Comparison of ENCODE assay signal across 11 cellular contexts in the genomic region with DNA sequence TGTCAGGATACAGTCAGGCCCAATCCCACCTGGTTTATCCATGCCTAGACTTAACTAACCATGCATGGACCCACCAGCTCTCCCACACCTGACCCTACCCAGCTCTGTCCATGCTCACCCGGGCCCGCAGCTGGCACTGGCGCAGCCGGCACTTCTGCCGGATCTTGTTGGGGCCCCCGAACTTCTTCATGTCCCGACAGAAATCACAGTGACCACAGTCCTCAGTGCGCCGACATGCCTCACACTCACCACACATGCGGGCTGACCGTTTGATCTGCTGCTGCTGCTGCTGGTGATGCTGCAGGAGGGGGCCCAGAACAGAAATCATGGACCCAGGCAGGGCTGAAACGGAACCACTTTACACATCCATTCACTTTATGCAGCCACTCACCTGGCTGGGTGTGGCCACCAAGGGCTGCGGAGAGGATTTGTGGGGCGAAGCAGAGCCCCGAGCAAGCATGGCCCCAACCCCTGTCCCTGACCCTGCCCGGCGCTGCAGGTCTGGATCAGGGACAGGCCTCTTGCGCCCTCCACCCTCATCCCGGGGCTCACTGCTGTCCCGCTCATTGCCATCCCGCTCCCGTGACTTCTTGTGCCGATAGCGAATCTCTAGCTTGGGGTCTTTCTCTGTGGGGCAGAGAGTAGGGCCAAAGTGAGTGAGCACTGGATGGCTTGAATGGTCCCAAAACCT. TPM values are rescaled to one million over a fixed set of nuclear protein-coding genes. Genes with fewer than 3 reads are reported as not detected.
DNase-seq lines count a peak whose midpoint lies in the region; ATAC-seq and TF ChIP-seq lines count a peak whose summit lies in the region.
"Had no signal": no experiment of that assay in that cellular context is flagged by ENCODE, and none has a peak within 500 bp of the region (broad histone marks: within the 10 kb centered on the region; RNA-seq: fewer than 3 reads in every experiment).

No MANE protein-coding gene starts in this region.

- H3K4me2 ChIP-seq in GM23338, result peak overlapping the region; percentile 93; the same call in 1 of the 2 replicates

- no peaks in the 10 kb centered on the region; the same call in 1 of the 2 replicates for H3F3A ChIP-seq in GM23338 (replicated peaks; ENCODE audit: low read depth)

- H3K36me3 Mint-ChIP-seq in GM23338 (ENCODE audit: low read depth), result peaks cover 39% of the 10 kb centered on the region
- H3K36me3 Mint-ChIP-seq in activated T-helper 1 cell treated with anti-CD3 and anti-CD28 coated beads, Interleukin-12 subunit alpha, Interleukin-12 subunit beta, Interleukin-2, Interleukin-4 antibody, amounts not matched to agents 30 ng/mL and 10 ng/mL and 1 ng/mL, durations not matched to agents 14 hours and 24 hours and 36 hours (ENCODE audit: low read depth), result peaks cover 44% of the 10 kb centered on the region

- H3K4me3 ChIP-seq in ACC112 (ENCODE audit: low read depth, low read length) (peak overlapping the region; percentile 90; the same call in 1 of the 2 replicates), GM23338 (0 out of 2 replicates have a peak overlapping the region, but pooled peaks have one; percentile 81), right lobe of liver (no peak overlapping the region)

- peak overlapping the region; percentile 11; the same call in 1 of the 2 replicates for H3K27ac ChIP-seq in ACC112 (ENCODE audit: low read depth, low read length)
- H3K27ac ChIP-seq in GM23338 (ENCODE audit: low read depth), result no peak overlapping the region
- no peak overlapping the region for H3K27ac ChIP-seq in right lobe of liver
- H3K27ac ChIP-seq: SJCRH30 had no signal

- H3K79me2 ChIP-seq in ACC112 (ENCODE audit: control insufficient read depth, insufficient read depth, low read length, unreplicated experiment) (peaks cover 13% of the 10 kb centered on the region), GM23338 (replicated peaks; ENCODE audit: insufficient read depth) (peaks cover 10% of the 10 kb centered on the region)

- no peak overlapping the region for H2AFZ ChIP-seq in ACC112 (ENCODE audit: low read length, unreplicated experiment)
- H2AFZ ChIP-seq in GM23338, result no peak overlapping the region

- H3K27ac Mint-ChIP-seq in GM23338, result no peak overlapping the region; the same call in 1 of the 2 replicates
- H3K27ac Mint-ChIP-seq in activated T-helper 1 cell treated with anti-CD3 and anti-CD28 coated beads, Interleukin-12 subunit alpha, Interleukin-12 subunit beta, Interleukin-2, Interleukin-4 antibody, amounts not matched to agents 30 ng/mL and 10 ng/mL and 1 ng/mL, durations not matched to agents 14 hours and 24 hours and 36 hours, result peak overlapping the region; percentile 25

- TF ChIP-seq CTCF in GM23338 (conservative IDR thresholded peaks at IDR 0.05; ENCODE audit: low read depth in 2 of 2) (no peak), right lobe of liver (IDR thresholded peaks at IDR 0.05) (no peak)

- 96% methylated on average over 16 of the region's 24 CpGs for WGBS in right lobe of liver (ENCODE audit: insufficient coverage, low coverage, low lambda C conversion rate, missing lambda C conversion rate)

- H3K27me3 ChIP-seq in ACC112 (ENCODE audit: insufficient read depth, low read length), result no peaks in the 10 kb centered on the region
- H3K27me3 ChIP-seq in GM23338 (ENCODE audit: insufficient read depth), result no peaks in the 10 kb centered on the region
- no peaks in the 10 kb centered on the region for H3K27me3 ChIP-seq in right lobe of liver
- H3K27me3 ChIP-seq: SJCRH30 had no signal

- H3K4me1 Mint-ChIP-seq in GM23338, result peaks cover 11% of the 10 kb centered on the region
- peaks cover 32% of the 10 kb centered on the region for H3K4me1 Mint-ChIP-seq in activated T-helper 1 cell treated with anti-CD3 and anti-CD28 coated beads, Interleukin-12 subunit alpha, Interleukin-12 subunit beta, Interleukin-2, Interleukin-4 antibody, amounts not matched to agents 30 ng/mL and 10 ng/mL and 1 ng/mL, durations not matched to agents 14 hours and 24 hours and 36 hours (ENCODE audit: low read depth)

- H3K36me3 ChIP-seq in ACC112 (ENCODE audit: insufficient read depth, low read length) (peaks cover 7% of the 10 kb centered on the region; the same call in 1 of the 2 replicates), GM23338 (ENCODE audit: insufficient read depth) (no peaks in the 10 kb centered on the region), right lobe of liver (peaks cover 0 to 2% (median under 1%) of the 10 kb centered on the region in 4 donors)

- peak overlapping the region; percentile 99 for H3K4me3 Mint-ChIP-seq in GM23338
- peak overlapping the region; percentile 93 for H3K4me3 Mint-ChIP-seq in activated T-helper 1 cell treated with anti-CD3 and anti-CD28 coated beads, Interleukin-12 subunit alpha, Interleukin-12 subunit beta, Interleukin-2, Interleukin-4 antibody, amounts not matched to agents 30 ng/mL and 10 ng/mL and 1 ng/mL, durations not matched to agents 14 hours and 24 hours and 36 hours

- H3K9me2 ChIP-seq in GM23338 (ENCODE audit: insufficient read depth), result no peaks in the 10 kb centered on the region

- intact Hi-C loops in activated T-helper 1 cell treated with anti-CD3 and anti-CD28 coated beads, Interleukin-12 subunit alpha, Interleukin-12 subunit beta, Interleukin-2, Interleukin-4 antibody, amounts not matched to agents 30 ng/mL and 10 ng/mL and 1 ng/mL, durations not matched to agents 14 hours and 24 hours and 36 hours (cut with micrococcal nuclease), result loop anchor here (5.0 to 10.0 kb wide), 6 partner anchors 679 to 1341 kb away; a partner anchor contains a TSS
- intact Hi-C loops in right lobe of liver (cut with DNase I), result loop anchor here in 1 of 2 donors (10.0 kb wide), 1 partner anchor 69 kb away; no protein-coding TSS in a partner anchor

- DNase-seq in GM23338 (ENCODE audit: low spot score) (no peak), right lobe of liver (peak in 2 of 3 donors; percentile 22 to 55), NCI-H1930 (lab: John Stamatoyannopoulos, UW) (no peak), GM19238 (ENCODE audit: insufficient read length, low spot score) (no peak), CD1c-positive myeloid dendritic cell (ENCODE audit: extremely low spot score) (no peak)
- no peak for DNase-seq in activated T-helper 1 cell treated with anti-CD3 and anti-CD28 coated beads, Interleukin-12 subunit alpha, Interleukin-12 subunit beta, Interleukin-2, Interleukin-4 antibody, amounts not matched to agents 30 ng/mL and 10 ng/mL and 1 ng/mL, durations not matched to agents 14 hours and 24 hours and 36 hours (ENCODE audit: low spot score)
- DNase-seq: effector CD8-positive, alpha-beta T cell; NCI-H2081 treated with DMSO at 0.1 percent for 48 hours; SJCRH30 had no signal

- TF ChIP-seq POLR2A in right lobe of liver (IDR thresholded peaks at IDR 0.05), result no peak

- H3K4me1 ChIP-seq in ACC112 (ENCODE audit: control insufficient read depth, insufficient read depth, low read length, unreplicated experiment) (peaks cover 16% of the 10 kb centered on the region), GM23338 (ENCODE audit: insufficient read depth) (peaks cover 3% of the 10 kb centered on the region), right lobe of liver (peaks cover 0 to 7% (median 0%) of the 10 kb centered on the region in 4 donors)
- H3K4me1 ChIP-seq: SJCRH30 had no signal

- ATAC-seq in GM23338, result no peak
- ATAC-seq in right lobe of liver, result no peak
- no peak for ATAC-seq in activated CD4-positive, CD25-positive, alpha-beta regulatory T cell treated with anti-CD3 and anti-CD28 coated beads, Interleukin-2, amount 50 U/mL, for 24 hours

- H4K20me1 ChIP-seq in GM23338 (replicated peaks; ENCODE audit: insufficient read depth), result no peaks in the 10 kb centered on the region

- H3K9me3 ChIP-seq in right lobe of liver, result no peaks in the 10 kb centered on the region
- H3K9me3 ChIP-seq: SJCRH30 had no signal

- H3K9me3 Mint-ChIP-seq in GM23338, result no peaks in the 10 kb centered on the region; the same call in 2 of the 3 replicates
- H3K9me3 Mint-ChIP-seq in activated T-helper 1 cell treated with anti-CD3 and anti-CD28 coated beads, Interleukin-12 subunit alpha, Interleukin-12 subunit beta, Interleukin-2, Interleukin-4 antibody, amounts not matched to agents 30 ng/mL and 10 ng/mL and 1 ng/mL, durations not matched to agents 14 hours and 24 hours and 36 hours, result no peaks in the 10 kb centered on the region

- peaks cover 18% of the 10 kb centered on the region for H3K27me3 Mint-ChIP-seq in GM23338 (ENCODE audit: insufficient read depth, low read depth, poor library complexity)
- no peaks in the 10 kb centered on the region for H3K27me3 Mint-ChIP-seq in activated T-helper 1 cell treated with anti-CD3 and anti-CD28 coated beads, Interleukin-12 subunit alpha, Interleukin-12 subunit beta, Interleukin-2, Interleukin-4 antibody, amounts not matched to agents 30 ng/mL and 10 ng/mL and 1 ng/mL, durations not matched to agents 14 hours and 24 hours and 36 hours (ENCODE audit: insufficient read depth)

TF ChIP-seq in GM23338, 12 proteins besides CTCF, POLR2A, EP300 and RAD21 (continues in another document):
- no peak for TF ChIP-seq EZH2 (IDR thresholded peaks at IDR 0.05; ENCODE audit: low read depth, unreplicated experiment)
- TF ChIP-seq ZNF331 (CRISPR knock-in tag; IDR thresholded peaks at IDR 0.05; ENCODE audit: low read depth), result no peak

RNA-seq across cellular contexts. Expression of a gene that starts 1.7 kb away (rescaled TPM):
- 65.1 and 74.3 TPM in 2 replicates for total RNA-seq in GM23338 (2014; rRNA removed; shearing (Covaris generic))
- 58.6 and 59.0 TPM in 2 replicates for polyA plus RNA-seq in GM23338 (2016; fragmentation: Nextera tagmentation; extraction: Ambion mirVana)
- 114 and 117 TPM in 2 replicates for total RNA-seq in activated T-helper 1 cell treated with anti-CD3 and anti-CD28 coated beads, Interleukin-12 subunit alpha, Interleukin-12 subunit beta, Interleukin-2, Interleukin-4 antibody, amounts not matched to agents 30 ng/mL and 10 ng/mL and 1 ng/mL, durations not matched to agents 14 hours and 24 hours and 36 hours
- 10 to 100 TPM; 16.4 to 34.9 (median 26.1) TPM for total RNA-seq in right lobe of liver

RNA-seq across cellular contexts. Expression of a gene that starts 4.5 kb away (rescaled TPM):
- total RNA-seq in GM23338 (2014; rRNA removed; shearing (Covaris generic)), result 43.5 and 44.5 TPM in 2 replicates
- 17.0 TPM in 2 replicates for polyA plus RNA-seq in GM23338 (2016; fragmentation: Nextera tagmentation; extraction: Ambion mirVana)
- total RNA-seq in activated T-helper 1 cell treated with anti-CD3 and anti-CD28 coated beads, Interleukin-12 subunit alpha, Interleukin-12 subunit beta, Interleukin-2, Interleukin-4 antibody, amounts not matched to agents 30 ng/mL and 10 ng/mL and 1 ng/mL, durations not matched to agents 14 hours and 24 hours and 36 hours, result 94.8 and 95.2 TPM in 2 replicates
- total RNA-seq in right lobe of liver, result 10 to 100 TPM; 29.7 to 32.4 (median 30.7) TPM

RNA-seq across cellular contexts. Expression of a gene that starts 19.5 kb away (rescaled TPM):
- not detected in 2 replicates for total RNA-seq in GM23338 (2014; rRNA removed; shearing (Covaris generic))
- polyA plus RNA-seq in GM23338 (2016; fragmentation: Nextera tagmentation; extraction: Ambion mirVana), result 0.23 and 0.71 TPM in 2 replicates
- 0.31 and 0.34 TPM in 2 replicates for total RNA-seq in activated T-helper 1 cell treated with anti-CD3 and anti-CD28 coated beads, Interleukin-12 subunit alpha, Interleukin-12 subunit beta, Interleukin-2, Interleukin-4 antibody, amounts not matched to agents 30 ng/mL and 10 ng/mL and 1 ng/mL, durations not matched to agents 14 hours and 24 hours and 36 hours
- total RNA-seq in right lobe of liver, result under 1 TPM in 3 of 6 experiments, not detected in 3; 0.13 to 0.17 (median 0.14) TPM
- total RNA-seq: SJCRH30 had no signal

Comparison
In these comparisons a context has a peak if more than half of its experiments do, and no peak if none do; other contexts are left out.
1. H3K4me3 ChIP-seq: peak in ACC112 (single experiment) and GM23338 (single experiment); none in right lobe of liver (0 of 3).
2. DNase-seq: peak in right lobe of liver (2 of 3); none in GM23338 (single experiment), activated T-helper 1 cell treated with anti-CD3 and anti-CD28 coated beads, Interleukin-12 subunit alpha, Interleukin-12 subunit beta, Interleukin-2, Interleukin-4 antibody, amounts not matched to agents 30 ng/mL and 10 ng/mL and 1 ng/mL, durations not matched to agents 14 hours and 24 hours and 36 hours (single experiment), NCI-H1930 (0 of 2), GM19238 (single experiment) and CD1c-positive myeloid dendritic cell (single experiment).